ENCODE assay signal across 30 cellular contexts in genomic region chr15:65979837-65980236, GRCh38.
"Had no signal": no experiment of that assay in that cellular context is flagged by ENCODE, and none has a peak within 500 bp of the region (broad histone marks: within the 10 kb centered on the region; RNA-seq: fewer than 3 reads in every experiment).

No MANE protein-coding gene starts in this region.

- H3K4me2 ChIP-seq: hepatocyte had no signal

- H3K79me2 ChIP-seq: hepatocyte had no signal

- H3K4me3 ChIP-seq: adrenal gland, breast epithelium, cardiac muscle cell, colonic mucosa, esophagus muscularis mucosa, gastrocnemius medialis, heart right ventricle, hepatocyte had no signal

- H3K36me3 ChIP-seq: adrenal gland, breast epithelium, cardiac muscle cell, colonic mucosa, esophagus muscularis mucosa, gastrocnemius medialis, heart right ventricle had no signal

- DNase-seq: activated CD4-positive, alpha-beta memory T cell treated with anti-CD3 and anti-CD28 coated beads for 36 hours; activated CD4-positive, alpha-beta T cell treated with anti-CD3 and anti-CD28 coated beads for 36 hours; activated CD4-positive, alpha-beta T cell treated with anti-CD3 and anti-CD28 coated beads, Interleukin-2, amount 10 ng/mL, durations not matched to agents 24 days and 14 days; activated CD4-positive, CD25-positive, alpha-beta regulatory T cell; activated CD4-positive, CD25-positive, alpha-beta regulatory T cell treated with anti-CD3 and anti-CD28 coated beads, Interleukin-2, amount 50 U/mL, for 72 hours; activated CD8-positive, alpha-beta memory T cell treated with anti-CD3 and anti-CD28 coated beads, Interleukin-2, amount 10 ng/mL, durations not matched to agents 7 days and 5 days; activated CD8-positive, alpha-beta memory T cell treated with anti-CD3 and anti-CD28 coated beads, Interleukin-2, amount 50 U/mL, for 4 hours; activated CD8-positive, alpha-beta T cell treated with anti-CD3 and anti-CD28 coated beads, Interleukin-2, amount 10 ng/mL, durations not matched to agents 7 days and 5 days; activated effector memory CD4-positive, alpha-beta T cell treated with anti-CD3 and anti-CD28 coated beads, Interleukin-2, amount 50 U/mL, for 16 hours; activated naive CD4-positive, alpha-beta T cell treated with anti-CD3 and anti-CD28 coated beads for 36 hours; activated naive CD8-positive, alpha-beta T cell treated with anti-CD3 and anti-CD28 coated beads for 36 hours; activated naive CD8-positive, alpha-beta T cell treated with anti-CD3 and anti-CD28 coated beads, Interleukin-2, amount 50 U/mL, for 24 hours; activated T-cell treated with anti-CD3 and anti-CD28 coated beads, Interleukin-2, amount 50 U/mL, for 1 hour; activated T-cell treated with anti-CD3 and anti-CD28 coated beads, Interleukin-2, amount 50 U/mL, for 48 hours; amygdala; central memory CD4-positive, alpha-beta T cell; cerebellar nuclear complex; colonic mucosa; effector memory CD4-positive, alpha-beta T cell; endodermal cell; erythroblast; gastrocnemius medialis; T-helper 2 cell had no signal

- H3K27me3 ChIP-seq: colonic mucosa had no signal

- H3K4me1 ChIP-seq: adrenal gland, breast epithelium, colonic mucosa, gastrocnemius medialis had no signal

- H2AFZ ChIP-seq: hepatocyte had no signal

- H3K9me3 ChIP-seq: adrenal gland, breast epithelium, colonic mucosa, esophagus muscularis mucosa, gastrocnemius medialis, heart right ventricle had no signal

- H3K27ac ChIP-seq: adrenal gland, breast epithelium, cardiac muscle cell, colonic mucosa, esophagus muscularis mucosa, foreskin keratinocyte, gastrocnemius medialis, heart right ventricle, hepatocyte had no signal
